Comparison of ENCODE assay signal across 20 cellular contexts in genomic region chr6:137772541-137773289, GRCh38.
A peak's percentile ranks its signal among the peaks of the same experiment; 100 is the strongest.
DNase-seq lines count a peak whose midpoint lies in the region; ATAC-seq and TF ChIP-seq lines count a peak whose summit lies in the region.
"Had no signal": no experiment of that assay in that cellular context is flagged by ENCODE, and none has a peak within 500 bp of the region (broad histone marks: within the 10 kb centered on the region; RNA-seq: fewer than 3 reads in every experiment).

No MANE protein-coding gene starts in this region.

- intact Hi-C loops in esophagus muscularis mucosa (cut with DNase I): loop anchor here (10.0 kb wide), 1 partner anchor 58 kb away; no protein-coding TSS in a partner anchor

- TF ChIP-seq CTCF in esophagus muscularis mucosa (IDR thresholded peaks at IDR 0.05) (no peak), osteoblast (IDR thresholded peaks at IDR 0.05; ENCODE audit: extremely low read depth, low read depth, low read length) (no peak), neural progenitor cell (IDR thresholded peaks at IDR 0.05) (no peak)

- H3K27ac ChIP-seq in esophagus muscularis mucosa (replicated peaks in 1 of 4) (no peak overlapping the region), osteoblast (ENCODE audit: low read depth, low read length) (no peak overlapping the region), neural progenitor cell (no peak overlapping the region)
- H3K27ac ChIP-seq: A549 had no signal

- H3K27me3 ChIP-seq in esophagus muscularis mucosa (no peaks in the 10 kb centered on the region), osteoblast (ENCODE audit: insufficient read depth, low read length) (no peaks in the 10 kb centered on the region), neural progenitor cell (no peaks in the 10 kb centered on the region)

- DNase-seq in CD1c-positive myeloid dendritic cell (ENCODE audit: extremely low spot score) (peak; percentile 51), esophagus muscularis mucosa (ENCODE audit: extremely low spot score) (peak; percentile 14), osteoblast (ENCODE audit: insufficient read length, low spot score, missing footprints) (peak; percentile 43), NCI-H2196 (lab: John Stamatoyannopoulos, UW; ENCODE audit: unreplicated experiment) (no peak), neural progenitor cell (ENCODE audit: low spot score) (no peak)
- DNase-seq: 8988T; ACHN; C1 segment of cervical spinal cord; CD4-positive, alpha-beta T cell; CD8-positive, alpha-beta memory T cell; DMS 273 treated with DMSO at 0.1 percent for 48 hours; DMS79; EL; GDM1; GOT3; HFFc6 had no signal

- H3K9me3 ChIP-seq in esophagus muscularis mucosa (peaks cover 0 to 3% (median 0%) of the 10 kb centered on the region in 4 donors), osteoblast (ENCODE audit: low read depth, low read length) (no peaks in the 10 kb centered on the region), neural progenitor cell (ENCODE audit: low read depth) (no peaks in the 10 kb centered on the region)
- H3K9me3 ChIP-seq: A549, HAP-1 had no signal

- no peak overlapping the region for H3K9ac ChIP-seq in neural progenitor cell

- H3K4me2 ChIP-seq in osteoblast (ENCODE audit: insufficient read depth, low read length): no peak overlapping the region
- no peak overlapping the region for H3K4me2 ChIP-seq in neural progenitor cell
- H3K4me2 ChIP-seq: A549 had no signal

- H3K9me3 Mint-ChIP-seq in neural progenitor cell: no peaks in the 10 kb centered on the region
- H3K9me3 Mint-ChIP-seq: CD4-positive, alpha-beta T cell; CD8-positive, alpha-beta memory T cell had no signal

- no peak for TF ChIP-seq POLR2A in esophagus muscularis mucosa (IDR thresholded peaks at IDR 0.05; ENCODE audit: low read depth)

- no peaks in the 10 kb centered on the region for H3K27me3 Mint-ChIP-seq in neural progenitor cell (ENCODE audit: insufficient read depth, low read depth)
- H3K27me3 Mint-ChIP-seq: CD4-positive, alpha-beta T cell; CD8-positive, alpha-beta memory T cell had no signal

- no peak overlapping the region for H3K27ac Mint-ChIP-seq in neural progenitor cell
- H3K27ac Mint-ChIP-seq: CD4-positive, alpha-beta T cell; HFFc6 had no signal

- peaks cover 3% of the 10 kb centered on the region for H3K4me1 Mint-ChIP-seq in neural progenitor cell

- H3K4me1 ChIP-seq in esophagus muscularis mucosa: peaks cover 10 to 46% (median 36%) of the 10 kb centered on the region in 4 donors
- H3K4me1 ChIP-seq in osteoblast (ENCODE audit: insufficient read depth, low read length): peaks cover 20% of the 10 kb centered on the region
- no peaks in the 10 kb centered on the region for H3K4me1 ChIP-seq in neural progenitor cell
- H3K4me1 ChIP-seq: A549 had no signal

- 86% methylated on average over 8 of the region's 8 CpGs for WGBS in esophagus muscularis mucosa

- H3K36me3 Mint-ChIP-seq in neural progenitor cell: no peaks in the 10 kb centered on the region

- no peaks in the 10 kb centered on the region for H3F3A ChIP-seq in neural progenitor cell (ENCODE audit: low read depth)

- no peaks in the 10 kb centered on the region for H3K79me2 ChIP-seq in osteoblast (ENCODE audit: insufficient read depth, low read length)
- no peaks in the 10 kb centered on the region for H3K79me2 ChIP-seq in neural progenitor cell (ENCODE audit: low read depth)

- no peak overlapping the region for H2AFZ ChIP-seq in osteoblast (ENCODE audit: low read length)
- no peak overlapping the region for H2AFZ ChIP-seq in neural progenitor cell (replicated peaks)

- no peak overlapping the region for H3K4me3 Mint-ChIP-seq in neural progenitor cell
- H3K4me3 Mint-ChIP-seq: CD4-positive, alpha-beta T cell; CD8-positive, alpha-beta memory T cell; HFFc6 had no signal

- no peaks in the 10 kb centered on the region for H4K20me1 ChIP-seq in osteoblast (ENCODE audit: insufficient read depth, low read length)
- H4K20me1 ChIP-seq in neural progenitor cell (ENCODE audit: low read depth): no peaks in the 10 kb centered on the region

- no peaks in the 10 kb centered on the region for H3K36me3 ChIP-seq in esophagus muscularis mucosa
- no peaks in the 10 kb centered on the region for H3K36me3 ChIP-seq in osteoblast (ENCODE audit: insufficient read depth, low read length)
- H3K36me3 ChIP-seq in neural progenitor cell: no peaks in the 10 kb centered on the region
- H3K36me3 ChIP-seq: HAP-1 had no signal

- TF ChIP-seq EP300 in esophagus muscularis mucosa (IDR thresholded peaks at IDR 0.05): no peak

- no peak for ATAC-seq in GM21390 (IDR thresholded peaks at IDR 0.05; ENCODE audit: unreplicated experiment)
- ATAC-seq: A549, GM12878 had no signal

- H3K4me3 ChIP-seq in esophagus muscularis mucosa (no peak overlapping the region), osteoblast (ENCODE audit: insufficient read depth, low read length) (no peak overlapping the region), neural progenitor cell (no peak overlapping the region)
- H3K4me3 ChIP-seq: A549, GM12878, HAP-1 had no signal

Comparison
In these comparisons a context has a peak if more than half of its experiments do, and no peak if none do; other contexts are left out.
1. DNase-seq: peak in CD1c-positive myeloid dendritic cell (single experiment), esophagus muscularis mucosa (single experiment) and osteoblast (single experiment); none in NCI-H2196 (single experiment) and neural progenitor cell (single experiment).